In genomic region chr15:85545185-85545584, GRCh38 we compare ENCODE assay signal across 12 cellular contexts.
DNase-seq lines count a peak whose midpoint lies in the region; ATAC-seq and TF ChIP-seq lines count a peak whose summit lies in the region.
"Had no signal": no experiment of that assay in that cellular context is flagged by ENCODE, and none has a peak within 500 bp of the region (broad histone marks: within the 10 kb centered on the region; RNA-seq: fewer than 3 reads in every experiment).

No MANE protein-coding gene starts in this region.

- TF ChIP-seq POLR2A in Peyer's patch (IDR thresholded peaks at IDR 0.05) = no peak

- intact Hi-C loops in CD14-positive monocyte (cut with micrococcal nuclease) = loop anchor here (2.0 to 5.0 kb wide), 2 partner anchors 37 to 40 kb away; no protein-coding TSS in a partner anchor
- intact Hi-C loops in natural killer cell (cut with micrococcal nuclease) = no loop called here

- H3K27me3 Mint-ChIP-seq in CD14-positive monocyte (ENCODE audit: low read depth in 3 of 3) (peaks cover 0 to 2% (median 0%) of the 10 kb centered on the region in 3 donors), natural killer cell (ENCODE audit: low read depth in 2 of 2) (no peaks in the 10 kb centered on the region)
- H3K27me3 Mint-ChIP-seq: activated naive CD8-positive, alpha-beta T cell treated with anti-CD3 and anti-CD28 coated beads, Interleukin-2, amount 50 U/mL, for 24 hours had no signal

- peak overlapping the region; percentile 18 to 62 (median 44) for H3K27ac ChIP-seq in Peyer's patch

- H3K27me3 ChIP-seq in Peyer's patch = no peaks in the 10 kb centered on the region

- ATAC-seq in HG03521 (IDR thresholded peaks at IDR 0.05; ENCODE audit: unreplicated experiment) = no peak
- ATAC-seq in natural killer cell = no peak
- ATAC-seq: activated naive CD8-positive, alpha-beta T cell treated with anti-CD3 and anti-CD28 coated beads, Interleukin-2, amount 50 U/mL, for 24 hours had no signal

- DNase-seq in CD14-positive monocyte (ENCODE audit: low spot score) (no peak), Peyer's patch (no peak), foreskin melanocyte (peak; percentile 79), renal cortical epithelial cell (ENCODE audit: low read depth) (peak; percentile 61), COLO668 (lab: John Stamatoyannopoulos, UW; ENCODE audit: unreplicated experiment) (no peak), natural killer cell (no peak)
- DNase-seq in activated naive CD4-positive, alpha-beta T cell (lab: John Stamatoyannopoulos, UW) = no peak
- DNase-seq: activated CD4-positive, alpha-beta T cell treated with anti-CD3 and anti-CD28 coated beads for 4 hours; activated naive CD8-positive, alpha-beta T cell treated with anti-CD3 and anti-CD28 coated beads, Interleukin-2, amount 50 U/mL, for 24 hours; NCI-H1417 treated with DMSO at 0.1 percent for 48 hours; stimulated activated CD4-positive, alpha-beta T cell treated with anti-CD3 and anti-CD28 coated beads, Interleukin-4, amount 100 ng/mL, for 4 hours had no signal

- peaks cover 89% of the 10 kb centered on the region for H3K4me1 Mint-ChIP-seq in CD14-positive monocyte
- H3K4me1 Mint-ChIP-seq in natural killer cell = peaks cover 45 to 47% of the 10 kb centered on the region in 2 donors

- no peak overlapping the region for H3K4me3 ChIP-seq in Peyer's patch

- peaks cover 0 to 36% (median 6%) of the 10 kb centered on the region in 4 donors for H3K4me1 ChIP-seq in Peyer's patch

- no peaks in the 10 kb centered on the region for H3K9me3 ChIP-seq in Peyer's patch

- H3K36me3 ChIP-seq in Peyer's patch = no peaks in the 10 kb centered on the region

- no peaks in the 10 kb centered on the region for H3K9me3 Mint-ChIP-seq in CD14-positive monocyte
- no peaks in the 10 kb centered on the region for H3K9me3 Mint-ChIP-seq in natural killer cell
- H3K9me3 Mint-ChIP-seq: activated naive CD8-positive, alpha-beta T cell treated with anti-CD3 and anti-CD28 coated beads, Interleukin-2, amount 50 U/mL, for 24 hours had no signal

- H3K36me3 Mint-ChIP-seq in CD14-positive monocyte (peaks cover 6 to 16% of the 10 kb centered on the region in 2 donors), natural killer cell (no peaks in the 10 kb centered on the region)

- H3K4me3 Mint-ChIP-seq in CD14-positive monocyte (peak overlapping the region; percentile 86 to 96), natural killer cell (no peak overlapping the region)
- H3K4me3 Mint-ChIP-seq: activated naive CD8-positive, alpha-beta T cell treated with anti-CD3 and anti-CD28 coated beads, Interleukin-2, amount 50 U/mL, for 24 hours had no signal

- H3K27ac Mint-ChIP-seq in CD14-positive monocyte = peak overlapping the region; percentile 98 to 100 (median 99)
- H3K27ac Mint-ChIP-seq in natural killer cell = peak overlapping the region in 1 of 2 donors; percentile 57

- TF ChIP-seq CTCF in CD14-positive monocyte (IDR thresholded peaks at IDR 0.05) (no peak), Peyer's patch (IDR thresholded peaks at IDR 0.05) (no peak), natural killer cell (IDR thresholded peaks at IDR 0.05) (no peak)

Comparison
In these comparisons a context has a peak if more than half of its experiments do, and no peak if none do; other contexts are left out.
1. DNase-seq: peak in foreskin melanocyte (single experiment) and renal cortical epithelial cell (single experiment); none in CD14-positive monocyte (single experiment), Peyer's patch (0 of 3), COLO668 (single experiment), activated naive CD4-positive, alpha-beta T cell (0 of 4) and natural killer cell (single experiment).